In the genomic region with DNA sequence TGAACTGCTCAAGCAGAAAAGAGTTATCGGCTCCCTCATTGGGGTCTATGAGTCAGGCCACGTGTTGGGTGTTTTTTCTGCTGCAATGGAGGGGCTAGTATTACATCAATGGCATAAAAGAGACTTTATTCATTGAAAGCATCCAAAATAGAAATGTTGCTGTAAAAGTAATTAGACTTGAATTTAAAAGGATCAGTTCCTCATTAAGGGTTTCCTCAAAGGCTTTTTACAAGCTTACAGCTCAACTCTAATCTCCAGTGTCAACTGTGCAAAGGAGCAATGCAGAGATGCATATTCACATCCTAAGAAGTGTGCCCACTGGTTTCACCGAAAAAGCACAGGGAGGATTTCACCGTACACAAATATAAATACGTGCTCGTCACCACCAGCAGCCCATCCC, we compare ENCODE assay signal across 24 cellular contexts.
"Had no signal": no experiment of that assay in that cellular context is flagged by ENCODE, and none has a peak within 500 bp of the region (broad histone marks: within the 10 kb centered on the region; RNA-seq: fewer than 3 reads in every experiment).

No MANE protein-coding gene starts in this region.

- H3K36me3 ChIP-seq: gastrocnemius medialis, lower lobe of right lung, ovary, stomach, thyroid gland, vagina had no signal

- H3K4me3 ChIP-seq: gastrocnemius medialis, lower lobe of right lung, ovary, psoas muscle, skin epidermis, stomach, thyroid gland, vagina had no signal

- H3K36me3 Mint-ChIP-seq: memory B cell, natural killer cell had no signal

- ATAC-seq: esophagus mucosa, gastrocnemius medialis, left ventricle myocardium superior, lower lobe of right lung, natural killer cell, psoas muscle, right cardiac atrium had no signal

- DNase-seq: effector CD8-positive, alpha-beta T cell; endodermal cell; foreskin fibroblast; gastrocnemius medialis; head of caudate nucleus; left ventricle myocardium superior; lower lobe of right lung; natural killer cell; occipital lobe; ovary; psoas muscle; right cardiac atrium; stimulated activated CD4-positive, alpha-beta T cell treated with anti-CD3 and anti-CD28 coated beads, Interleukin-15, amount 100 ng/mL, for 24 hours; stimulated activated CD4-positive, alpha-beta T cell treated with anti-CD3 and anti-CD28 coated beads, Interleukin-2, amount 100 ng/mL, for 48 hours; stimulated activated naive CD4-positive, alpha-beta T cell treated with Interleukin-2 at 50 U/mL for 16 hours; stomach; thyroid gland; trophoblast cell had no signal

- H3K27ac Mint-ChIP-seq: dendritic cell treated with granulocyte-macrophage colony-stimulating factor and Interleukin-4, amounts not matched to agents 40 ng/mL and 50 ng/mL, for 4 days; endodermal cell; memory B cell; natural killer cell had no signal

- H3K9me3 ChIP-seq: gastrocnemius medialis, lower lobe of right lung, ovary, psoas muscle, stomach, thyroid gland, vagina had no signal

- H3K4me3 Mint-ChIP-seq: dendritic cell treated with granulocyte-macrophage colony-stimulating factor and Interleukin-4, amounts not matched to agents 40 ng/mL and 50 ng/mL, for 4 days; endodermal cell; memory B cell; natural killer cell had no signal

- H3K9me3 Mint-ChIP-seq: dendritic cell treated with granulocyte-macrophage colony-stimulating factor and Interleukin-4, amounts not matched to agents 40 ng/mL and 50 ng/mL, for 4 days; memory B cell; natural killer cell had no signal

- H3K27me3 ChIP-seq: gastrocnemius medialis, ovary, stomach, thyroid gland, vagina had no signal

- H3K27ac ChIP-seq: epithelial cell of prostate, gastrocnemius medialis, lower lobe of right lung, ovary, psoas muscle, skin epidermis, stomach, thyroid gland, vagina had no signal

- H3K27me3 Mint-ChIP-seq: memory B cell had no signal

- H3K4me1 ChIP-seq: gastrocnemius medialis, lower lobe of right lung, psoas muscle, thyroid gland, vagina had no signal
